In genomic region chr9:83544002-83544698, GRCh38 we compare ENCODE assay signal across 9 cellular contexts. TPM values are rescaled to one million over a fixed set of nuclear protein-coding genes. Genes with fewer than 3 reads are reported as not detected.
DNase-seq lines count a peak whose midpoint lies in the region; ATAC-seq and TF ChIP-seq lines count a peak whose summit lies in the region.
"Had no signal": no experiment of that assay in that cellular context is flagged by ENCODE, and none has a peak within 500 bp of the region (broad histone marks: within the 10 kb centered on the region; RNA-seq: fewer than 3 reads in every experiment).

No MANE protein-coding gene starts in this region.

- peaks cover under 1% of the 10 kb centered on the region for H3K4me1 ChIP-seq in vagina

- H3K4me3 ChIP-seq in brain microvascular endothelial cell (ENCODE audit: low read depth, low read length), result no peak overlapping the region
- H3K4me3 ChIP-seq in vagina, result no peak overlapping the region
- H3K4me3 ChIP-seq: SK-N-MC had no signal

- no peaks in the 10 kb centered on the region for H3K27me3 ChIP-seq in brain microvascular endothelial cell (replicated peaks)
- H3K27me3 ChIP-seq in vagina, result no peaks in the 10 kb centered on the region

- in situ Hi-C loops in brain microvascular endothelial cell (cut with HindIII; ENCODE audit: low pct_ligation_motif_present, low sequenced_read_pairs), result no loop called here

- DNase-seq in D341Med (ENCODE audit: low spot score) (peak; percentile 64), NCI-H748 (lab: John Stamatoyannopoulos, UW; ENCODE audit: unreplicated experiment) (peak; percentile 90), brain microvascular endothelial cell (peak; percentile 57), left lobe of liver (ENCODE audit: low spot score) (no peak), vagina (ENCODE audit: extremely low spot score in 2 of 2) (no peak)
- DNase-seq in stimulated activated CD4-positive, alpha-beta T cell treated with anti-CD3 and anti-CD28 coated beads, Interleukin-12 subunit alpha, Interleukin-12 subunit beta, amount 100 ng/mL, for 4 hours, result no peak

- intact Hi-C loops in vagina (cut with DNase I), result loop anchor here (10.0 kb wide), 1 partner anchor 339 kb away; no protein-coding TSS in a partner anchor

- H3K36me3 ChIP-seq in brain microvascular endothelial cell (replicated peaks) (no peaks in the 10 kb centered on the region), vagina (no peaks in the 10 kb centered on the region)

- no peak for TF ChIP-seq POLR2A in vagina (IDR thresholded peaks at IDR 0.05)

- ATAC-seq in GM19397 (IDR thresholded peaks at IDR 0.05; ENCODE audit: unreplicated experiment) (peak; percentile 75), HG03460 (IDR thresholded peaks at IDR 0.05; ENCODE audit: unreplicated experiment) (peak; percentile 91), left lobe of liver (peak; percentile 99)

- H3K27ac ChIP-seq in brain microvascular endothelial cell (no peak overlapping the region), vagina (no peak overlapping the region)
- H3K27ac ChIP-seq: SK-N-MC had no signal

- TF ChIP-seq CTCF in brain microvascular endothelial cell (IDR thresholded peaks at IDR 0.05; ENCODE audit: low read depth, low read length, missing control alignments) (peak; percentile 82), vagina (IDR thresholded peaks at IDR 0.05) (peak; percentile 43 to 56 (median 47))

- H3K9me3 ChIP-seq in vagina, result no peaks in the 10 kb centered on the region

RNA-seq across cellular contexts. Expression of gene FRMD3, which starts 5.9 kb away (rescaled TPM):
- 0.53 TPM for total RNA-seq in left lobe of liver
- 13.8 TPM for total RNA-seq in vagina

Comparison
In these comparisons a context has a peak if more than half of its experiments do, and no peak if none do; other contexts are left out.
1. DNase-seq: peak in D341Med (single experiment), NCI-H748 (single experiment) and brain microvascular endothelial cell (single experiment); none in left lobe of liver (single experiment), vagina (0 of 2) and stimulated activated CD4-positive, alpha-beta T cell treated with anti-CD3 and anti-CD28 coated beads, Interleukin-12 subunit alpha, Interleukin-12 subunit beta, amount 100 ng/mL, for 4 hours (single experiment).
2. Peak in every context shown above with its lines, with median percentiles within 50 percentile points of each other: ATAC-seq.